In genomic region chr1:175602186-175602585, GRCh38 we compare ENCODE assay signal across 14 cellular contexts.
DNase-seq lines count a peak whose midpoint lies in the region; ATAC-seq and TF ChIP-seq lines count a peak whose summit lies in the region.
"Had no signal": no experiment of that assay in that cellular context is flagged by ENCODE, and none has a peak within 500 bp of the region (broad histone marks: within the 10 kb centered on the region; RNA-seq: fewer than 3 reads in every experiment).

No MANE protein-coding gene starts in this region.

- no peaks in the 10 kb centered on the region for H3K9me3 Mint-ChIP-seq in endothelial cell (ENCODE audit: unreplicated experiment)
- H3K9me3 Mint-ChIP-seq in activated naive CD8-positive, alpha-beta T cell treated with anti-CD3 and anti-CD28 coated beads for 36 hours, result no peaks in the 10 kb centered on the region

- peak overlapping the region; percentile 72 to 91 (median 86); a peak in 20 of 22 replicates for H3K4me2 ChIP-seq in BLaER1 treated with 17β-estradiol and CSF1 and Interleukin-3, amounts not matched to agents 10 nM and 100 nM
- no peak overlapping the region for H3K4me2 ChIP-seq in hepatocyte
- H3K4me2 ChIP-seq: A549 had no signal

- TF ChIP-seq CTCF in astrocyte of the spinal cord (IDR thresholded peaks at IDR 0.05; ENCODE audit: low read depth, low read length) (no peak), hepatocyte (IDR thresholded peaks at IDR 0.05; ENCODE audit: poor library complexity) (no peak), endothelial cell (IDR thresholded peaks at IDR 0.05; ENCODE audit: unreplicated experiment) (no peak)

- H2AFZ ChIP-seq in hepatocyte, result no peak overlapping the region

- 37% methylated on average over 4 of the region's 4 CpGs for WGBS in hepatocyte (ENCODE audit: low lambda C conversion rate, missing lambda C conversion rate)

- H3K9me3 ChIP-seq in BLaER1 treated with 17β-estradiol and CSF1 and Interleukin-3, amounts not matched to agents 10 nM and 100 nM (replicated peaks in 1 of 11), result no peaks in the 10 kb centered on the region
- H3K9me3 ChIP-seq in hepatocyte (ENCODE audit: low read depth), result no peaks in the 10 kb centered on the region
- H3K9me3 ChIP-seq: A549, BE2C, HAP-1 had no signal

- H3K9ac ChIP-seq in BLaER1 treated with 17β-estradiol and CSF1 and Interleukin-3, amounts not matched to agents 10 nM and 100 nM, result no peak overlapping the region

- H3K27me3 ChIP-seq in BLaER1 treated with 17β-estradiol and CSF1 and Interleukin-3, amounts not matched to agents 10 nM and 100 nM, result peaks cover 0 to 10% (median 0%) of the 10 kb centered on the region in 11 experiments; a peak in 4 of 22 replicates
- H3K27me3 ChIP-seq in hepatocyte, result peaks cover 29% of the 10 kb centered on the region

- DNase-seq in DMS53 treated with DMSO at 0.1 percent for 48 hours (lab: John Stamatoyannopoulos, UW; ENCODE audit: unreplicated experiment) (peak; percentile 32), astrocyte of the spinal cord (ENCODE audit: low read depth, low spot score) (peak; percentile 2), hepatocyte (ENCODE audit: low spot score) (peak; percentile 11), endothelial cell (ENCODE audit: low spot score) (no peak)
- no peak for DNase-seq in activated naive CD8-positive, alpha-beta T cell treated with anti-CD3 and anti-CD28 coated beads for 36 hours
- DNase-seq: BE2C; CD4-positive, CD25-positive, alpha-beta regulatory T cell; DND-41; GDM1 had no signal

- H3K4me3 ChIP-seq in BLaER1 treated with 17β-estradiol and CSF1 and Interleukin-3, amounts not matched to agents 10 nM and 100 nM, result no peak overlapping the region
- H3K4me3 ChIP-seq in astrocyte of the spinal cord (ENCODE audit: low read depth, low read length) (no peak overlapping the region), hepatocyte (no peak overlapping the region)
- H3K4me3 ChIP-seq: A549, HAP-1, K562 had no signal

- no peaks in the 10 kb centered on the region for H3K9me2 ChIP-seq in hepatocyte (replicated peaks; ENCODE audit: insufficient read depth)

- no peaks in the 10 kb centered on the region for H3K79me2 ChIP-seq in hepatocyte

- no peak overlapping the region for H3K4me3 Mint-ChIP-seq in endothelial cell (ENCODE audit: unreplicated experiment)
- no peak overlapping the region for H3K4me3 Mint-ChIP-seq in activated naive CD8-positive, alpha-beta T cell treated with anti-CD3 and anti-CD28 coated beads for 36 hours
- H3K4me3 Mint-ChIP-seq: CD4-positive, CD25-positive, alpha-beta regulatory T cell had no signal

- no peaks in the 10 kb centered on the region for H3K36me3 ChIP-seq in BLaER1 treated with 17β-estradiol and CSF1 and Interleukin-3, amounts not matched to agents 10 nM and 100 nM
- no peaks in the 10 kb centered on the region for H3K36me3 ChIP-seq in hepatocyte (replicated peaks; ENCODE audit: insufficient read depth, low read depth)
- H3K36me3 ChIP-seq: BE2C, HAP-1 had no signal

- H4K20me1 ChIP-seq in BLaER1 treated with 17β-estradiol and CSF1 and Interleukin-3, amounts not matched to agents 10 nM and 100 nM, result no peaks in the 10 kb centered on the region
- no peaks in the 10 kb centered on the region for H4K20me1 ChIP-seq in hepatocyte (ENCODE audit: insufficient read depth, poor library complexity, severe bottlenecking)

- peaks cover 2% of the 10 kb centered on the region for H3K27me3 Mint-ChIP-seq in endothelial cell (ENCODE audit: unreplicated experiment)
- H3K27me3 Mint-ChIP-seq in activated naive CD8-positive, alpha-beta T cell treated with anti-CD3 and anti-CD28 coated beads for 36 hours, result peaks cover 31% of the 10 kb centered on the region

- H3K4me1 Mint-ChIP-seq in endothelial cell (ENCODE audit: unreplicated experiment), result peaks cover 72% of the 10 kb centered on the region
- H3K4me1 Mint-ChIP-seq in activated naive CD8-positive, alpha-beta T cell treated with anti-CD3 and anti-CD28 coated beads for 36 hours, result no peaks in the 10 kb centered on the region
- H3K4me1 Mint-ChIP-seq: CD4-positive, CD25-positive, alpha-beta regulatory T cell had no signal

- no peak overlapping the region for H3K27ac ChIP-seq in BLaER1 treated with 17β-estradiol and CSF1 and Interleukin-3, amounts not matched to agents 10 nM and 100 nM
- H3K27ac ChIP-seq in hepatocyte, result no peak overlapping the region
- H3K27ac ChIP-seq: A549 had no signal

- no peak for ATAC-seq in HG03175 (IDR thresholded peaks at IDR 0.05; ENCODE audit: unreplicated experiment)
- ATAC-seq: A549, K562 had no signal

- no peak overlapping the region for H3K27ac Mint-ChIP-seq in endothelial cell (ENCODE audit: unreplicated experiment)
- no peak overlapping the region for H3K27ac Mint-ChIP-seq in activated naive CD8-positive, alpha-beta T cell treated with anti-CD3 and anti-CD28 coated beads for 36 hours
- H3K27ac Mint-ChIP-seq: CD4-positive, CD25-positive, alpha-beta regulatory T cell had no signal

- H3K4me1 ChIP-seq in BLaER1 treated with 17β-estradiol and CSF1 and Interleukin-3, amounts not matched to agents 10 nM and 100 nM, result peaks cover 46 to 76% (median 50%) of the 10 kb centered on the region in 10 experiments
- peaks cover 5% of the 10 kb centered on the region for H3K4me1 ChIP-seq in hepatocyte (ENCODE audit: insufficient read depth)
- H3K4me1 ChIP-seq: A549, BE2C, HAP-1 had no signal

- in situ Hi-C loops in astrocyte of the spinal cord (cut with HindIII; ENCODE audit: low sequenced_read_pairs), result no loop called here

- no peaks in the 10 kb centered on the region for H3K36me3 Mint-ChIP-seq in endothelial cell (ENCODE audit: low read depth, unreplicated experiment)
- no peaks in the 10 kb centered on the region for H3K36me3 Mint-ChIP-seq in activated naive CD8-positive, alpha-beta T cell treated with anti-CD3 and anti-CD28 coated beads for 36 hours
- H3K36me3 Mint-ChIP-seq: CD4-positive, CD25-positive, alpha-beta regulatory T cell had no signal

Comparison
In these comparisons a context has a peak if more than half of its experiments do, and no peak if none do; other contexts are left out.
1. DNase-seq: peak in DMS53 treated with DMSO at 0.1 percent for 48 hours (single experiment), astrocyte of the spinal cord (single experiment) and hepatocyte (single experiment); none in endothelial cell (single experiment) and activated naive CD8-positive, alpha-beta T cell treated with anti-CD3 and anti-CD28 coated beads for 36 hours (single experiment).